ENCODE assay signal across 1 cellular context in the genomic region with DNA sequence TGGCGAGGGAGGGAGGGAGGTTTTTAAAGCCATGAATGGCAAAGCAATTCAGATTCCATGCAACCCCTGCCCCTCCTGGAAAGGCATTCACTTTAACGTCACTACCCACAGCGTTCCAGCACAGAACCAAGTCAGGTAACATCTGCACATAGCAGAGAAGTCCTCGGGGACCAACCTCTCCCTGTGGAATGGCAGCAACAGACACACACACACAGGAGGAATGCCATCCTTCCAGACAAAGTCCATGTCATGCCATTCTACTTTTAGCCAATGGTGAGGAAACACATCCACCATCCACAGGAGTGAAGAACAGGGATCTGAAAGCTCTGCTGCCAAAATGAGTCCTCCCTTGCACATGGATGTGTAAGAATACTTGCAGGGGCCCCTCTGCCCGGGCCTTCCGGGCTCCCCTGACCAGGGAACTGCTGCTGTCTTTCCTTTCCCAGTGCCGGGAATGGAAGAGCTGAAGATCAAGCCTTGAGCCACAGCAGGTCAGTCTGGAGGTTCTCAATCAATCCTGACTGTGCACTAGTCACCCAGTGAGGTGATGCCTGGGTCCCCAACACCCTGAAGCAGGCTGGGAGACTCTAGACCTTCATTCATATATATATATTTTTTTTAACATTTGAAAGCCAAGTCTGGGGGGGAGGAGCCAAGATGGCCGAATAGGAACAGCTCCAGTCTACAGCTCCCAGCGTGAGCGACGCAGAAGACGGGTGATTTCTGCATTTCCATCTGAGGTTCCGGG.
TF ChIP-seq lines count a peak whose summit lies in the region.

No MANE protein-coding gene starts in this region.

TF ChIP-seq in WTC11, 78 proteins besides CTCF, POLR2A, EP300 and RAD21 (continued from another document):
- TF ChIP-seq, protein P1, sequence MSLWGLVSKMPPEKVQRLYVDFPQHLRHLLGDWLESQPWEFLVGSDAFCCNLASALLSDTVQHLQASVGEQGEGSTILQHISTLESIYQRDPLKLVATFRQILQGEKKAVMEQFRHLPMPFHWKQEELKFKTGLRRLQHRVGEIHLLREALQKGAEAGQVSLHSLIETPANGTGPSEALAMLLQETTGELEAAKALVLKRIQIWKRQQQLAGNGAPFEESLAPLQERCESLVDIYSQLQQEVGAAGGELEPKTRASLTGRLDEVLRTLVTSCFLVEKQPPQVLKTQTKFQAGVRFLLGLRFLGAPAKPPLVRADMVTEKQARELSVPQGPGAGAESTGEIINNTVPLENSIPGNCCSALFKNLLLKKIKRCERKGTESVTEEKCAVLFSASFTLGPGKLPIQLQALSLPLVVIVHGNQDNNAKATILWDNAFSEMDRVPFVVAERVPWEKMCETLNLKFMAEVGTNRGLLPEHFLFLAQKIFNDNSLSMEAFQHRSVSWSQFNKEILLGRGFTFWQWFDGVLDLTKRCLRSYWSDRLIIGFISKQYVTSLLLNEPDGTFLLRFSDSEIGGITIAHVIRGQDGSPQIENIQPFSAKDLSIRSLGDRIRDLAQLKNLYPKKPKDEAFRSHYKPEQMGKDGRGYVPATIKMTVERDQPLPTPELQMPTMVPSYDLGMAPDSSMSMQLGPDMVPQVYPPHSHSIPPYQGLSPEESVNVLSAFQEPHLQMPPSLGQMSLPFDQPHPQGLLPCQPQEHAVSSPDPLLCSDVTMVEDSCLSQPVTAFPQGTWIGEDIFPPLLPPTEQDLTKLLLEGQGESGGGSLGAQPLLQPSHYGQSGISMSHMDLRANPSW (CRISPR knock-in tag; conservative IDR thresholded peaks at IDR 0.05; ENCODE audit: low read depth) = no peak
- TF ChIP-seq MYBL2 (CRISPR knock-in tag; IDR thresholded peaks at IDR 0.05) = no peak
- TF ChIP-seq, protein P2, sequence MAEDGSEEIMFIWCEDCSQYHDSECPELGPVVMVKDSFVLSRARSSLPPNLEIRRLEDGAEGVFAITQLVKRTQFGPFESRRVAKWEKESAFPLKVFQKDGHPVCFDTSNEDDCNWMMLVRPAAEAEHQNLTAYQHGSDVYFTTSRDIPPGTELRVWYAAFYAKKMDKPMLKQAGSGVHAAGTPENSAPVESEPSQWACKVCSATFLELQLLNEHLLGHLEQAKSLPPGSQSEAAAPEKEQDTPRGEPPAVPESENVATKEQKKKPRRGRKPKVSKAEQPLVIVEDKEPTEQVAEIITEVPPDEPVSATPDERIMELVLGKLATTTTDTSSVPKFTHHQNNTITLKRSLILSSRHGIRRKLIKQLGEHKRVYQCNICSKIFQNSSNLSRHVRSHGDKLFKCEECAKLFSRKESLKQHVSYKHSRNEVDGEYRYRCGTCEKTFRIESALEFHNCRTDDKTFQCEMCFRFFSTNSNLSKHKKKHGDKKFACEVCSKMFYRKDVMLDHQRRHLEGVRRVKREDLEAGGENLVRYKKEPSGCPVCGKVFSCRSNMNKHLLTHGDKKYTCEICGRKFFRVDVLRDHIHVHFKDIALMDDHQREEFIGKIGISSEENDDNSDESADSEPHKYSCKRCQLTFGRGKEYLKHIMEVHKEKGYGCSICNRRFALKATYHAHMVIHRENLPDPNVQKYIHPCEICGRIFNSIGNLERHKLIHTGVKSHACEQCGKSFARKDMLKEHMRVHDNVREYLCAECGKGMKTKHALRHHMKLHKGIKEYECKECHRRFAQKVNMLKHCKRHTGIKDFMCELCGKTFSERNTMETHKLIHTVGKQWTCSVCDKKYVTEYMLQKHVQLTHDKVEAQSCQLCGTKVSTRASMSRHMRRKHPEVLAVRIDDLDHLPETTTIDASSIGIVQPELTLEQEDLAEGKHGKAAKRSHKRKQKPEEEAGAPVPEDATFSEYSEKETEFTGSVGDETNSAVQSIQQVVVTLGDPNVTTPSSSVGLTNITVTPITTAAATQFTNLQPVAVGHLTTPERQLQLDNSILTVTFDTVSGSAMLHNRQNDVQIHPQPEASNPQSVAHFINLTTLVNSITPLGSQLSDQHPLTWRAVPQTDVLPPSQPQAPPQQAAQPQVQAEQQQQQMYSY (CRISPR knock-in tag; IDR thresholded peaks at IDR 0.05) = no peak
